ENCODE assay signal across 21 cellular contexts in the genomic region with DNA sequence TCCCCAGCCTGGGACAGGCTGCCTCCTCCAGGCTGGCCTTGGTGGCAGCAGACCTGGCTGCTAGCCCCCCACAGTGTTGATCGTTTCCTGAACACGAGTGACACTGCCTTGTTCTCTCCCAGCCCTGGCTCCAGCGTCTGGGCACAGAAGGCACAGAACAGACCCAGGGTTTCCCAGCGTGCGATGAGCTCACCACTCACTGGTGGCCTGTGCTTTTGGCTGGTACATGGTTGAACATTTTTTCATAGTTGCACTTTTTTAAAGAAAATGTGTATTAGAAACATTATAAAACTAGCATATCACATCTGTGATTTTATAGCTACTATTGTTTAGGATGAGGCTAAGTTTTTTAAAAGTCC. TPM values are rescaled to one million over a fixed set of nuclear protein-coding genes. Genes with fewer than 3 reads are reported as not detected.
A peak's percentile ranks its signal among the peaks of the same experiment; 100 is the strongest.
DNase-seq lines count a peak whose midpoint lies in the region; ATAC-seq, FAIRE-seq and TF ChIP-seq lines count a peak whose summit lies in the region.
"Had no signal": no experiment of that assay in that cellular context is flagged by ENCODE, and none has a peak within 500 bp of the region (broad histone marks: within the 10 kb centered on the region; RNA-seq: fewer than 3 reads in every experiment).

No MANE protein-coding gene starts in this region.

- no peak overlapping the region for H3K4me2 ChIP-seq in GM12878 (ENCODE audit: control insufficient read depth, insufficient read depth)

- no peaks in the 10 kb centered on the region for H3K4me1 ChIP-seq in GM12878 (ENCODE audit: control insufficient read depth, insufficient read depth, low read length)
- peaks cover 3% of the 10 kb centered on the region for H3K4me1 ChIP-seq in suprapubic skin
- no peaks in the 10 kb centered on the region for H3K4me1 ChIP-seq in naive thymus-derived CD4-positive, alpha-beta T cell (ENCODE audit: control insufficient read depth in 2 of 2, insufficient read depth in 2 of 2, low read length in 2 of 2)
- H3K4me1 ChIP-seq in thyroid gland: no peaks in the 10 kb centered on the region

- no peaks in the 10 kb centered on the region for H3K36me3 Mint-ChIP-seq in nephron (ENCODE audit: low read depth)
- no peaks in the 10 kb centered on the region for H3K36me3 Mint-ChIP-seq in naive thymus-derived CD4-positive, alpha-beta T cell
- H3K36me3 Mint-ChIP-seq: activated naive CD4-positive, alpha-beta T cell treated with anti-CD3 and anti-CD28 coated beads, Interleukin-2, amount 10 ng/mL, durations not matched to agents 7 days and 5 days; WTC11 had no signal

- H3K27me3 ChIP-seq in GM12878 (replicated peaks in 1 of 2; ENCODE audit: control insufficient read depth in 2 of 2, insufficient read depth in 2 of 2, low read length in 1 of 2) (no peaks in the 10 kb centered on the region; a peak in 1 of 4 replicates), suprapubic skin (no peaks in the 10 kb centered on the region), thyroid gland (no peaks in the 10 kb centered on the region)
- no peaks in the 10 kb centered on the region for H3K27me3 ChIP-seq in naive thymus-derived CD4-positive, alpha-beta T cell (ENCODE audit: control insufficient read depth in 2 of 2, insufficient read depth in 2 of 2, low read length in 2 of 2)
- H3K27me3 ChIP-seq: neutrophil had no signal

- ATAC-seq in GM12878 (no peak), left cardiac atrium (peak; percentile 2 to 21), GM18520 (IDR thresholded peaks at IDR 0.05; ENCODE audit: unreplicated experiment) (no peak)
- ATAC-seq in naive thymus-derived CD4-positive, alpha-beta T cell: no peak
- ATAC-seq: activated T-cell treated with anti-CD3 and anti-CD28 coated beads, Interleukin-2, amount 50 U/mL, for 4 hours; esophagus mucosa; mucosa of descending colon had no signal

- no peak overlapping the region for H3K27ac ChIP-seq in GM12878 (ENCODE audit: control insufficient read depth, insufficient read depth)
- no peak overlapping the region for H3K27ac ChIP-seq in suprapubic skin
- no peak overlapping the region for H3K27ac ChIP-seq in naive thymus-derived CD4-positive, alpha-beta T cell (ENCODE audit: low read depth, low read length)
- no peak overlapping the region for H3K27ac ChIP-seq in thyroid gland
- H3K27ac ChIP-seq: neutrophil had no signal

- H3K79me2 ChIP-seq in GM12878 (ENCODE audit: control insufficient read depth, insufficient read depth, low read length): no peaks in the 10 kb centered on the region

- H3K36me3 ChIP-seq in GM12878 (ENCODE audit: control insufficient read depth in 2 of 2, insufficient read depth in 2 of 2, low read length in 1 of 2) (no peaks in the 10 kb centered on the region), suprapubic skin (no peaks in the 10 kb centered on the region), thyroid gland (no peaks in the 10 kb centered on the region)
- H3K36me3 ChIP-seq in naive thymus-derived CD4-positive, alpha-beta T cell (ENCODE audit: control insufficient read depth in 2 of 3, insufficient read depth in 3 of 3, low read length in 3 of 3): no peaks in the 10 kb centered on the region
- H3K36me3 ChIP-seq: neutrophil had no signal

- H4K20me1 ChIP-seq in GM12878 (ENCODE audit: control insufficient read depth, insufficient read depth): peaks cover 2% of the 10 kb centered on the region; the same call in 1 of the 2 replicates

- no peak for FAIRE-seq in GM12878 (lab: Jason Lieb, UNC)

- no peak for TF ChIP-seq EP300 in GM12878 (IDR thresholded peaks at IDR 0.05; ENCODE audit: borderline replicate concordance in 1 of 2, control insufficient read depth in 1 of 2, low read depth in 2 of 2, low read length in 2 of 2)
- no peak for TF ChIP-seq EP300 in suprapubic skin (IDR thresholded peaks at IDR 0.05)

- RAD21 ChIA-PET in GM12878 (lab: Charles Lee; ENCODE audit: unreplicated experiment): no interaction called here

- intact Hi-C loops in GM12878 (cut with micrococcal nuclease; ENCODE audit: unreplicated experiment) (no loop called here), left cardiac atrium (cut with DNase I) (loop anchor here in 1 of 2 donors (5.0 kb wide), 1 partner anchor 86 kb away; no protein-coding TSS in a partner anchor), thyroid gland (cut with DNase I) (no loop called here)
- intact Hi-C loops in naive thymus-derived CD4-positive, alpha-beta T cell (cut with micrococcal nuclease): no loop called here

- no peak for TF ChIP-seq CTCF in GM12878 (IDR thresholded peaks at IDR 0.05 in 2 of 3, conservative IDR thresholded peaks at IDR 0.05 in 1 of 3; ENCODE audit: control insufficient read depth in 2 of 3, extremely low read depth in 1 of 3, insufficient read depth in 1 of 3, low read depth in 3 of 3, low read length in 3 of 3)
- TF ChIP-seq CTCF in nephron (IDR thresholded peaks at IDR 0.05; ENCODE audit: unreplicated experiment in 3 of 3): no peak
- no peak for TF ChIP-seq CTCF in suprapubic skin (IDR thresholded peaks at IDR 0.05)
- TF ChIP-seq CTCF in thyroid gland (IDR thresholded peaks at IDR 0.05): no peak

- H3K27ac Mint-ChIP-seq in nephron: peak overlapping the region in 2 of 3 experiments; percentile 15 to 48
- no peak overlapping the region for H3K27ac Mint-ChIP-seq in naive thymus-derived CD4-positive, alpha-beta T cell
- H3K27ac Mint-ChIP-seq: activated CD4-positive, alpha-beta memory T cell treated with anti-CD3 and anti-CD28 coated beads, Interleukin-2, amount 10 ng/mL, durations not matched to agents 7 days and 5 days; activated naive CD4-positive, alpha-beta T cell treated with anti-CD3 and anti-CD28 coated beads, Interleukin-2, amount 10 ng/mL, durations not matched to agents 7 days and 5 days; WTC11 had no signal

- no peak overlapping the region for H2AFZ ChIP-seq in GM12878 (ENCODE audit: control insufficient read depth, low read depth, low read length)

- no peaks in the 10 kb centered on the region for H3K9me3 ChIP-seq in GM12878 (replicated peaks; ENCODE audit: control insufficient read depth, insufficient read depth, low read length)
- no peaks in the 10 kb centered on the region for H3K9me3 ChIP-seq in suprapubic skin
- no peaks in the 10 kb centered on the region for H3K9me3 ChIP-seq in naive thymus-derived CD4-positive, alpha-beta T cell (ENCODE audit: control insufficient read depth in 2 of 3, low read length in 3 of 3)
- no peaks in the 10 kb centered on the region for H3K9me3 ChIP-seq in thyroid gland
- H3K9me3 ChIP-seq: mucosa of descending colon, neutrophil had no signal

- DNase-seq in GM12878 (ENCODE audit: low read depth, low spot score): no peak
- no peak for DNase-seq in left cardiac atrium
- DNase-seq in suprapubic skin (ENCODE audit: low spot score in 2 of 2): peak; percentile 51 to 57
- DNase-seq in naive thymus-derived CD4-positive, alpha-beta T cell: no peak
- no peak for DNase-seq in thyroid gland
- DNase-seq: activated CD4-positive, alpha-beta memory T cell treated with anti-CD3 and anti-CD28 coated beads, Interleukin-2, amount 10 ng/mL, durations not matched to agents 7 days and 5 days; activated naive CD4-positive, alpha-beta T cell treated with anti-CD3 and anti-CD28 coated beads, Interleukin-2, amount 10 ng/mL, durations not matched to agents 7 days and 5 days; activated T-cell treated with anti-CD3 and anti-CD28 coated beads, Interleukin-2, amount 50 U/mL, for 4 hours; effector CD4-positive, alpha-beta T cell; mucosa of descending colon; NCI-H1092; NCI-H2081 treated with DMSO at 0.1 percent for 48 hours; NCI-H510A treated with DMSO at 0.1 percent for 48 hours; T-helper 9 cell had no signal

- H3K4me3 ChIP-seq in GM12878: no peak overlapping the region
- H3K4me3 ChIP-seq in suprapubic skin: no peak overlapping the region
- no peak overlapping the region for H3K4me3 ChIP-seq in naive thymus-derived CD4-positive, alpha-beta T cell (ENCODE audit: low read length)
- no peak overlapping the region for H3K4me3 ChIP-seq in thyroid gland (replicated peaks in 1 of 3)
- H3K4me3 ChIP-seq: mucosa of descending colon had no signal

- no peaks in the 10 kb centered on the region for H3K9me3 Mint-ChIP-seq in nephron
- H3K9me3 Mint-ChIP-seq in naive thymus-derived CD4-positive, alpha-beta T cell: peaks cover 0 to 3% (median 0%) of the 10 kb centered on the region in 11 donors
- H3K9me3 Mint-ChIP-seq: activated CD4-positive, alpha-beta memory T cell treated with anti-CD3 and anti-CD28 coated beads, Interleukin-2, amount 10 ng/mL, durations not matched to agents 7 days and 5 days; activated naive CD4-positive, alpha-beta T cell treated with anti-CD3 and anti-CD28 coated beads, Interleukin-2, amount 10 ng/mL, durations not matched to agents 7 days and 5 days; activated T-cell treated with anti-CD3 and anti-CD28 coated beads, Interleukin-2, amount 50 U/mL, for 4 hours; central memory CD8-positive, alpha-beta T cell; WTC11 had no signal

- BruUV-seq in GM12878 (replicated peaks; lab: Mats Ljungman, UMichigan): no TSS peak

- TF ChIP-seq RAD21 in GM12878 (IDR thresholded peaks at IDR 0.05; ENCODE audit: insufficient read depth, low read depth, low read length): no peak

- SMC1A ChIA-PET in GM12878 (lab: Charles Lee; ENCODE audit: uncharacterized antibody, unreplicated experiment): interaction anchor here (0.5 to 1.1 kb wide), 3 partner anchors 31 to 68 kb away, joined by 3 read pairs; no protein-coding TSS in a partner anchor

- POLR2A ChIA-PET in GM12878 (lab: Charles Lee): interaction anchor here (0.8 kb wide), 1 partner anchor 14 kb away, joined by 3 read pairs; no protein-coding TSS in a partner anchor
- POLR2A ChIA-PET in naive thymus-derived CD4-positive, alpha-beta T cell (lab: Charles Lee): interaction anchor here (0.5 kb wide), 1 partner anchor 41 kb away, joined by 4 read pairs; no protein-coding TSS in a partner anchor

- peaks cover 30% of the 10 kb centered on the region for H3K4me1 Mint-ChIP-seq in nephron
- H3K4me1 Mint-ChIP-seq in naive thymus-derived CD4-positive, alpha-beta T cell: no peaks in the 10 kb centered on the region
- H3K4me1 Mint-ChIP-seq: activated CD4-positive, alpha-beta memory T cell treated with anti-CD3 and anti-CD28 coated beads, Interleukin-2, amount 10 ng/mL, durations not matched to agents 7 days and 5 days; activated naive CD4-positive, alpha-beta T cell treated with anti-CD3 and anti-CD28 coated beads, Interleukin-2, amount 10 ng/mL, durations not matched to agents 7 days and 5 days; central memory CD8-positive, alpha-beta T cell had no signal

- H3K9ac ChIP-seq in GM12878 (ENCODE audit: control insufficient read depth, insufficient read depth, low read length): no peak overlapping the region

- H3K4me3 Mint-ChIP-seq in nephron: no peak overlapping the region
- no peak overlapping the region for H3K4me3 Mint-ChIP-seq in naive thymus-derived CD4-positive, alpha-beta T cell
- H3K4me3 Mint-ChIP-seq: activated CD4-positive, alpha-beta memory T cell treated with anti-CD3 and anti-CD28 coated beads, Interleukin-2, amount 10 ng/mL, durations not matched to agents 7 days and 5 days; activated naive CD4-positive, alpha-beta T cell treated with anti-CD3 and anti-CD28 coated beads, Interleukin-2, amount 10 ng/mL, durations not matched to agents 7 days and 5 days; activated T-cell treated with anti-CD3 and anti-CD28 coated beads, Interleukin-2, amount 50 U/mL, for 4 hours; central memory CD8-positive, alpha-beta T cell; WTC11 had no signal

- CTCF ChIA-PET in GM12878 (lab: Yijun Ruan, JAX): interaction anchor here (0.7 to 1.8 kb wide), 5 partner anchors 12 to 1791 kb away, joined by 3 to 4 read pairs (median 4); no protein-coding TSS in a partner anchor
- CTCF ChIA-PET in naive thymus-derived CD4-positive, alpha-beta T cell (lab: Charles Lee): no interaction called here

- 30% methylated on average over 5 of the region's 5 CpGs for WGBS in GM12878 (ENCODE audit: insufficient coverage, insufficient replicate concordance, low lambda C conversion rate, missing lambda C conversion rate)
- WGBS in suprapubic skin: 70% methylated on average over 5 of the region's 5 CpGs
- WGBS in thyroid gland, 2 donors: 73 to 74% methylated on average over 5 of the region's 5 CpGs

- H3K27me3 Mint-ChIP-seq in nephron (ENCODE audit: low read depth): peaks cover 19% of the 10 kb centered on the region
- peaks cover 0 to 41% (median 5%) of the 10 kb centered on the region in 5 donors for H3K27me3 Mint-ChIP-seq in naive thymus-derived CD4-positive, alpha-beta T cell
- H3K27me3 Mint-ChIP-seq: activated CD4-positive, alpha-beta memory T cell treated with anti-CD3 and anti-CD28 coated beads, Interleukin-2, amount 10 ng/mL, durations not matched to agents 7 days and 5 days had no signal

- TF ChIP-seq POLR2A in GM12878 (IDR thresholded peaks at IDR 0.05; ENCODE audit: low read depth, low read length): no peak
- TF ChIP-seq POLR2A in suprapubic skin (IDR thresholded peaks at IDR 0.05): no peak
- TF ChIP-seq POLR2A in thyroid gland (IDR thresholded peaks at IDR 0.05): no peak

- in situ Hi-C loops in GM12878 (cut with MboI): loop anchor here (10.0 kb wide), 1 partner anchor 599 kb away; no protein-coding TSS in a partner anchor

RNA-seq across cellular contexts. Expression of a gene that starts 40.9 kb away (rescaled TPM):
- total RNA-seq in GM12878 (2013; cell fraction: nucleolus; rRNA removed): not detected in 2 replicates
- total RNA-seq in GM12878 (2014; rRNA removed) (not detected in 2 replicates), GM12878 (2014; rRNA removed; fragmentation: Illumina TruSeq; extraction: Trizol) (not detected in 2 replicates), GM12878 (2021) (not detected in 2 replicates), left cardiac atrium (under 1 TPM in 1 of 2 donors, not detected in 1; 0.32 TPM), suprapubic skin (not detected), thyroid gland (not detected)
- polyA plus RNA-seq in GM12878 (2011; ENCODE audit: low read depth): not detected
- polyA plus RNA-seq in GM12878 (2011; rRNA removed) (0.07 and 0.26 TPM in 2 replicates), GM12878 (2014; fragmentation: Illumina TruSeq; extraction: Trizol) (not detected in 2 replicates), GM12878 (2014; fragmentation: Nextera tagmentation; extraction: Ambion mirVana) (not detected), GM12878 (2014; rRNA removed) (not detected in 2 replicates), GM12878 (2016; fragmentation: Nextera tagmentation; extraction: Ambion mirVana) (not detected)
- 0.08 and 0.13 TPM in 2 replicates for polyA plus RNA-seq in GM12878 (2011; cell fraction: cytosol; rRNA removed)
- 0.26 and 0.45 TPM in 2 replicates for polyA plus RNA-seq in GM12878 (2011; cell fraction: nucleus; rRNA removed)
- not detected in 2 replicates for polyA plus RNA-seq in GM12878 (2012)
- 0.15 TPM in 1 of 2 replicates, not detected in the other for polyA minus RNA-seq in GM12878 (2011; rRNA and poly(A)+ RNA removed)
- not detected in 2 replicates for polyA minus RNA-seq in GM12878 (2011; cell fraction: cytosol; rRNA and poly(A)+ RNA removed)
- polyA minus RNA-seq in GM12878 (2011; cell fraction: nucleus; rRNA and poly(A)+ RNA removed): 0.19 and 0.60 TPM in 2 replicates
- not detected for total RNA-seq in naive thymus-derived CD4-positive, alpha-beta T cell
- polyA plus RNA-seq in naive thymus-derived CD4-positive, alpha-beta T cell: not detected
- total RNA-seq: activated CD4-positive, alpha-beta memory T cell treated with anti-CD3 and anti-CD28 coated beads, Interleukin-2, amount 10 ng/mL, durations not matched to agents 7 days and 5 days; activated T-cell treated with anti-CD3 and anti-CD28 coated beads, Interleukin-2, amount 50 U/mL, for 4 hours; esophagus mucosa; RPMI7951; WTC11 had no signal

RNA-seq across cellular contexts. Expression of a gene that starts 51.7 kb away (rescaled TPM):
- 1.6 and 1.9 TPM in 2 replicates for total RNA-seq in GM12878 (2013; cell fraction: nucleolus; rRNA removed)
- 0.28 TPM in 1 of 2 replicates, not detected in the other for total RNA-seq in GM12878 (2014; rRNA removed)
- total RNA-seq in GM12878 (2014; rRNA removed; fragmentation: Illumina TruSeq; extraction: Trizol): 0.09 TPM in 1 of 2 replicates, not detected in the other
- 0.16 and 0.44 TPM in 2 replicates for total RNA-seq in GM12878 (2021)
- not detected for polyA plus RNA-seq in GM12878 (2011; ENCODE audit: low read depth)
- 0.32 and 0.67 TPM in 2 replicates for polyA plus RNA-seq in GM12878 (2011; rRNA removed)
- 0.45 and 0.70 TPM in 2 replicates for polyA plus RNA-seq in GM12878 (2011; cell fraction: cytosol; rRNA removed)
- polyA plus RNA-seq in GM12878 (2011; cell fraction: nucleus; rRNA removed): 1.2 and 1.3 TPM in 2 replicates
- polyA plus RNA-seq in GM12878 (2012): 0.23 and 0.25 TPM in 2 replicates
- polyA plus RNA-seq in GM12878 (2014; fragmentation: Illumina TruSeq; extraction: Trizol): 0.10 and 0.16 TPM in 2 replicates
- under 1 TPM in 1 of 2 experiments, not detected in 1; 0.07 TPM for polyA plus RNA-seq in GM12878 (2014; fragmentation: Nextera tagmentation; extraction: Ambion mirVana)
- 0.20 and 0.24 TPM in 2 replicates for polyA plus RNA-seq in GM12878 (2014; rRNA removed)
- not detected for polyA plus RNA-seq in GM12878 (2016; fragmentation: Nextera tagmentation; extraction: Ambion mirVana)
- polyA minus RNA-seq in GM12878 (2011; rRNA and poly(A)+ RNA removed): 0.51 and 0.88 TPM in 2 replicates
- 0.67 TPM in 1 of 2 replicates, not detected in the other for polyA minus RNA-seq in GM12878 (2011; cell fraction: cytosol; rRNA and poly(A)+ RNA removed)
- polyA minus RNA-seq in GM12878 (2011; cell fraction: nucleus; rRNA and poly(A)+ RNA removed): 0.24 and 0.67 TPM in 2 replicates
- total RNA-seq in left cardiac atrium: 10 to 100 TPM in 1 of 2 donors, 1 to 10 TPM in 1; 6.1 to 16.4 TPM
- total RNA-seq in suprapubic skin: 1 to 10 TPM; 1.6 to 10.0 (median 7.7) TPM
- under 1 TPM in 3 of 5 experiments, not detected in 2; 0.37 to 0.51 (median 0.38) TPM for total RNA-seq in naive thymus-derived CD4-positive, alpha-beta T cell
- polyA plus RNA-seq in naive thymus-derived CD4-positive, alpha-beta T cell: 1 to 10 TPM; 1.8 to 4.2 TPM
- total RNA-seq in thyroid gland: 10 to 100 TPM; 34.4 to 50.2 (median 43.1) TPM
- total RNA-seq: activated CD4-positive, alpha-beta memory T cell treated with anti-CD3 and anti-CD28 coated beads, Interleukin-2, amount 10 ng/mL, durations not matched to agents 7 days and 5 days; RPMI7951 had no signal

Comparison
In these comparisons a context has a peak if more than half of its experiments do, and no peak if none do; other contexts are left out.
1. ATAC-seq: peak in left cardiac atrium (2 of 2); none in GM12878 (single experiment), GM18520 (single experiment) and naive thymus-derived CD4-positive, alpha-beta T cell (single experiment).
2. DNase-seq: peak in suprapubic skin (2 of 2); none in GM12878 (single experiment), left cardiac atrium (single experiment), naive thymus-derived CD4-positive, alpha-beta T cell (0 of 9) and thyroid gland (0 of 2).
3. H3K27ac Mint-ChIP-seq: peak in nephron (2 of 3); none in naive thymus-derived CD4-positive, alpha-beta T cell (0 of 9).